ENCODE assay signal across 1 cellular context in genomic region chr4:165351359-165352130, GRCh38.
TF ChIP-seq lines count a peak whose summit lies in the region.

No MANE protein-coding gene starts in this region.

TF ChIP-seq in GM23338, 12 proteins besides CTCF, POLR2A, EP300 and RAD21 (continued from another document):
- TF ChIP-seq ZNF462 (CRISPR knock-in tag; IDR thresholded peaks at IDR 0.05) = no peak
- no peak for TF ChIP-seq ZNF114 (CRISPR knock-in tag; IDR thresholded peaks at IDR 0.05)
- TF ChIP-seq POLR2AphosphoS5 (IDR thresholded peaks at IDR 0.05; ENCODE audit: low read depth) = no peak
- no peak for TF ChIP-seq REST (IDR thresholded peaks at IDR 0.05; ENCODE audit: unreplicated experiment)
- no peak for TF ChIP-seq EZH2 (IDR thresholded peaks at IDR 0.05; ENCODE audit: low read depth, unreplicated experiment)
